ENCODE assay signal across 9 cellular contexts in genomic region chr7:130356760-130357611, GRCh38. TPM values are rescaled to one million over a fixed set of nuclear protein-coding genes. Genes with fewer than 3 reads are reported as not detected.
A peak's percentile ranks its signal among the peaks of the same experiment; 100 is the strongest.
DNase-seq lines count a peak whose midpoint lies in the region; ATAC-seq and TF ChIP-seq lines count a peak whose summit lies in the region.
"Had no signal": no experiment of that assay in that cellular context is flagged by ENCODE, and none has a peak within 500 bp of the region (broad histone marks: within the 10 kb centered on the region; RNA-seq: fewer than 3 reads in every experiment).

No MANE protein-coding gene starts in this region.

- H3K27ac ChIP-seq in RWPE2 (ENCODE audit: poor library complexity, severe bottlenecking): peak overlapping the region; percentile 98

- DNase-seq in GM04503 (ENCODE audit: low read depth): peak; percentile 39
- DNase-seq in RWPE2 (ENCODE audit: low spot score): peak; percentile 86
- DNase-seq in glomerular visceral epithelial cell (ENCODE audit: extremely low spot score): peak; percentile 91
- DNase-seq in renal cortical epithelial cell (ENCODE audit: low read depth): peak; percentile 95
- DNase-seq in COR-L47 (lab: John Stamatoyannopoulos, UW): no peak
- DNase-seq in NCI-H82 (lab: John Stamatoyannopoulos, UW): no peak

- no peak for TF ChIP-seq CTCF in RWPE2 (IDR thresholded peaks at IDR 0.05; ENCODE audit: poor library complexity, severe bottlenecking)

- H3K4me3 ChIP-seq in RWPE2 (ENCODE audit: severe bottlenecking): no peak overlapping the region

- peak; percentile 51 for ATAC-seq in RWPE2 (ENCODE audit: low read depth)
- no peak for ATAC-seq in GM18867 (IDR thresholded peaks at IDR 0.05; ENCODE audit: unreplicated experiment)
- ATAC-seq in GM19455 (IDR thresholded peaks at IDR 0.05; ENCODE audit: unreplicated experiment): no peak

- no peaks in the 10 kb centered on the region for H3K36me3 ChIP-seq in RWPE2 (ENCODE audit: low read depth)

- H3K4me1 ChIP-seq in RWPE2 (ENCODE audit: insufficient read depth, poor library complexity, severe bottlenecking): peaks cover 35% of the 10 kb centered on the region

- peaks cover 9% of the 10 kb centered on the region for H3K9me3 ChIP-seq in RWPE2 (ENCODE audit: severe bottlenecking)

- H3K27me3 ChIP-seq in RWPE2 (ENCODE audit: insufficient read depth, poor library complexity, severe bottlenecking): no peaks in the 10 kb centered on the region

RNA-seq across cellular contexts. Expression of gene CPA5, which starts 12.4 kb away (rescaled TPM):
- not detected in 2 replicates for total RNA-seq in renal cortical epithelial cell
- total RNA-seq: glomerular endothelial cell had no signal

RNA-seq across cellular contexts. Expression of gene CPA1, which starts 23.3 kb away (rescaled TPM):
- not detected in 2 replicates for total RNA-seq in renal cortical epithelial cell
- total RNA-seq: glomerular endothelial cell had no signal

Comparison
In these comparisons a context has a peak if more than half of its experiments do, and no peak if none do; other contexts are left out.
1. DNase-seq: peak in GM04503 (single experiment), RWPE2 (single experiment), glomerular visceral epithelial cell (single experiment) and renal cortical epithelial cell (single experiment); none in COR-L47 (single experiment) and NCI-H82 (single experiment).